1 cellular context compared by ENCODE assay signal in genomic region chr2:21047161-21048009, GRCh38.
TF ChIP-seq lines count a peak whose summit lies in the region.

No MANE protein-coding gene starts in this region.

TF ChIP-seq in GM23338, 12 proteins besides CTCF, POLR2A, EP300 and RAD21 (continued from another document):
- TF ChIP-seq, protein P1, sequence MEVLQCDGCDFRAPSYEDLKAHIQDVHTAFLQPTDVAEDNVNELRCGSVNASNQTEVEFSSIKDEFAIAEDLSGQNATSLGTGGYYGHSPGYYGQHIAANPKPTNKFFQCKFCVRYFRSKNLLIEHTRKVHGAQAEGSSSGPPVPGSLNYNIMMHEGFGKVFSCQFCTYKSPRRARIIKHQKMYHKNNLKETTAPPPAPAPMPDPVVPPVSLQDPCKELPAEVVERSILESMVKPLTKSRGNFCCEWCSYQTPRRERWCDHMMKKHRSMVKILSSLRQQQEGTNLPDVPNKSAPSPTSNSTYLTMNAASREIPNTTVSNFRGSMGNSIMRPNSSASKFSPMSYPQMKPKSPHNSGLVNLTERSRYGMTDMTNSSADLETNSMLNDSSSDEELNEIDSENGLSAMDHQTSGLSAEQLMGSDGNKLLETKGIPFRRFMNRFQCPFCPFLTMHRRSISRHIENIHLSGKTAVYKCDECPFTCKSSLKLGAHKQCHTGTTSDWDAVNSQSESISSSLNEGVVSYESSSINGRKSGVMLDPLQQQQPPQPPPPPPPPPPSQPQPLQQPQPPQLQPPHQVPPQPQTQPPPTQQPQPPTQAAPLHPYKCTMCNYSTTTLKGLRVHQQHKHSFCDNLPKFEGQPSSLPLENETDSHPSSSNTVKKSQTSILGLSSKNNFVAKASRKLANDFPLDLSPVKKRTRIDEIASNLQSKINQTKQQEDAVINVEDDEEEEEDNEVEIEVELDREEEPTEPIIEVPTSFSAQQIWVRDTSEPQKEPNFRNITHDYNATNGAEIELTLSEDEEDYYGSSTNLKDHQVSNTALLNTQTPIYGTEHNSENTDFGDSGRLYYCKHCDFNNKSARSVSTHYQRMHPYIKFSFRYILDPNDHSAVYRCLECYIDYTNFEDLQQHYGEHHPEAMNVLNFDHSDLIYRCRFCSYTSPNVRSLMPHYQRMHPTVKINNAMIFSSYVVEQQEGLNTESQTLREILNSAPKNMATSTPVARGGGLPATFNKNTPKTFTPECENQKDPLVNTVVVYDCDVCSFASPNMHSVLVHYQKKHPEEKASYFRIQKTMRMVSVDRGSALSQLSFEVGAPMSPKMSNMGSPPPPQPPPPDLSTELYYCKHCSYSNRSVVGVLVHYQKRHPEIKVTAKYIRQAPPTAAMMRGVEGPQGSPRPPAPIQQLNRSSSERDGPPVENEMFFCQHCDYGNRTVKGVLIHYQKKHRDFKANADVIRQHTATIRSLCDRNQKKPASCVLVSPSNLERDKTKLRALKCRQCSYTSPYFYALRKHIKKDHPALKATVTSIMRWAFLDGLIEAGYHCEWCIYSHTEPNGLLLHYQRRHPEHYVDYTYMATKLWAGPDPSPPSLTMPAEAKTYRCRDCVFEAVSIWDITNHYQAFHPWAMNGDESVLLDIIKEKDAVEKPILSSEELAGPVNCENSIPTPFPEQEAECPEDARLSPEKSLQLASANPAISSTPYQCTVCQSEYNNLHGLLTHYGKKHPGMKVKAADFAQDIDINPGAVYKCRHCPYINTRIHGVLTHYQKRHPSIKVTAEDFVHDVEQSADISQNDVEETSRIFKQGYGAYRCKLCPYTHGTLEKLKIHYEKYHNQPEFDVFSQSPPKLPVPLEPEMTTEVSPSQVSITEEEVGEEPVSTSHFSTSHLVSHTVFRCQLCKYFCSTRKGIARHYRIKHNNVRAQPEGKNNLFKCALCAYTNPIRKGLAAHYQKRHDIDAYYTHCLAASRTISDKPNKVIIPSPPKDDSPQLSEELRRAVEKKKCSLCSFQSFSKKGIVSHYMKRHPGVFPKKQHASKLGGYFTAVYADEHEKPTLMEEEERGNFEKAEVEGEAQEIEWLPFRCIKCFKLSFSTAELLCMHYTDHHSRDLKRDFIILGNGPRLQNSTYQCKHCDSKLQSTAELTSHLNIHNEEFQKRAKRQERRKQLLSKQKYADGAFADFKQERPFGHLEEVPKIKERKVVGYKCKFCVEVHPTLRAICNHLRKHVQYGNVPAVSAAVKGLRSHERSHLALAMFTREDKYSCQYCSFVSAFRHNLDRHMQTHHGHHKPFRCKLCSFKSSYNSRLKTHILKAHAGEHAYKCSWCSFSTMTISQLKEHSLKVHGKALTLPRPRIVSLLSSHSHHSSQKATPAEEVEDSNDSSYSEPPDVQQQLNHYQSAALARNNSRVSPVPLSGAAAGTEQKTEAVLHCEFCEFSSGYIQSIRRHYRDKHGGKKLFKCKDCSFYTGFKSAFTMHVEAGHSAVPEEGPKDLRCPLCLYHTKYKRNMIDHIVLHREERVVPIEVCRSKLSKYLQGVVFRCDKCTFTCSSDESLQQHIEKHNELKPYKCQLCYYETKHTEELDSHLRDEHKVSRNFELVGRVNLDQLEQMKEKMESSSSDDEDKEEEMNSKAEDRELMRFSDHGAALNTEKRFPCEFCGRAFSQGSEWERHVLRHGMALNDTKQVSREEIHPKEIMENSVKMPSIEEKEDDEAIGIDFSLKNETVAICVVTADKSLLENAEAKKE (CRISPR knock-in tag; IDR thresholded peaks at IDR 0.05) = no peak
- TF ChIP-seq NANOG (IDR thresholded peaks at IDR 0.05; ENCODE audit: borderline replicate concordance) = no peak
- TF ChIP-seq POLR2AphosphoS5 (IDR thresholded peaks at IDR 0.05; ENCODE audit: low read depth) = no peak
- TF ChIP-seq REST (IDR thresholded peaks at IDR 0.05; ENCODE audit: unreplicated experiment) = no peak
- no peak for TF ChIP-seq JUNB (IDR thresholded peaks at IDR 0.05; ENCODE audit: unreplicated experiment)
